26 cellular contexts compared by ENCODE assay signal in genomic region chr5:129245489-129245888, GRCh38.
DNase-seq lines count a peak whose midpoint lies in the region; ATAC-seq and TF ChIP-seq lines count a peak whose summit lies in the region.
"Had no signal": no experiment of that assay in that cellular context is flagged by ENCODE, and none has a peak within 500 bp of the region (broad histone marks: within the 10 kb centered on the region; RNA-seq: fewer than 3 reads in every experiment).

No MANE protein-coding gene starts in this region.

- H3K27me3 ChIP-seq in adipocyte (replicated peaks; ENCODE audit: control insufficient read depth, insufficient read depth, low read length) (no peaks in the 10 kb centered on the region), subcutaneous abdominal adipose tissue (ENCODE audit: control insufficient read depth in 5 of 5, insufficient read depth in 4 of 5, low read length in 5 of 5) (no peaks in the 10 kb centered on the region)
- H3K27me3 ChIP-seq: hepatocyte had no signal

- ATAC-seq in GM19397 (IDR thresholded peaks at IDR 0.05; ENCODE audit: unreplicated experiment) = no peak
- ATAC-seq: K562; naive thymus-derived CD4-positive, alpha-beta T cell; stimulated activated naive CD8-positive, alpha-beta T cell treated with anti-CD3 and anti-CD28 coated beads, Interleukin-15, amount 100 ng/mL, for 72 hours had no signal

- no peaks in the 10 kb centered on the region for H3K9me3 ChIP-seq in adipocyte (ENCODE audit: control insufficient read depth, low read length)
- H3K9me3 ChIP-seq in subcutaneous abdominal adipose tissue (ENCODE audit: control insufficient read depth in 5 of 5, low read length in 5 of 5) = no peaks in the 10 kb centered on the region
- H3K9me3 ChIP-seq: HAP-1 had no signal

- H3K4me1 ChIP-seq in adipocyte (ENCODE audit: control insufficient read depth, insufficient read depth, low read length) (peaks cover 43% of the 10 kb centered on the region), subcutaneous abdominal adipose tissue (ENCODE audit: control insufficient read depth in 5 of 5, insufficient read depth in 5 of 5, low read length in 5 of 5) (peaks cover 0 to 31% (median 10%) of the 10 kb centered on the region in 5 donors)
- H3K4me1 ChIP-seq: HAP-1 had no signal

- peak; percentile 30 for DNase-seq in adipocyte (ENCODE audit: low read depth)
- peak; percentile 11 for DNase-seq in fibroblast of mammary gland (ENCODE audit: low read depth)
- peak; percentile 2 to 94 for DNase-seq in hippocampal formation (lab: John Stamatoyannopoulos, UW)
- no peak for DNase-seq in NCI-H510A treated with DMSO at 0.1 percent for 48 hours (lab: John Stamatoyannopoulos, UW)
- no peak for DNase-seq in DMS 273 treated with DMSO at 0.1 percent for 48 hours (lab: John Stamatoyannopoulos, UW)
- no peak for DNase-seq in HPDE6-E6E7 (ENCODE audit: extremely low spot score)
- DNase-seq: activated B cell treated with CpG ODN at 0.5 μM for 24 hours; activated CD4-positive, alpha-beta memory T cell treated with anti-CD3 and anti-CD28 coated beads for 36 hours; activated naive CD8-positive, alpha-beta T cell treated with anti-CD3 and anti-CD28 coated beads for 36 hours; DMS53; endodermal cell; GF-D8; naive thymus-derived CD4-positive, alpha-beta T cell; NCI-H146; NCI-H526 treated with DMSO at 0.1 percent for 48 hours; occipital lobe; stimulated activated CD4-positive, alpha-beta T cell treated with anti-CD3 and anti-CD28 coated beads, Interleukin-12 subunit alpha, Interleukin-12 subunit beta, amount 100 ng/mL, for 4 hours; stimulated activated naive CD8-positive, alpha-beta T cell treated with anti-CD3 and anti-CD28 coated beads, Interleukin-15, amount 100 ng/mL, for 72 hours had no signal

- H3K36me3 ChIP-seq in adipocyte (ENCODE audit: control insufficient read depth, insufficient read depth, low read length, severe bottlenecking) (no peaks in the 10 kb centered on the region), subcutaneous abdominal adipose tissue (ENCODE audit: control insufficient read depth in 5 of 5, insufficient read depth in 5 of 5, low read length in 5 of 5) (no peaks in the 10 kb centered on the region)
- H3K36me3 ChIP-seq: HAP-1 had no signal

- H3K4me3 ChIP-seq in adipocyte (ENCODE audit: low read length) (peak overlapping the region; percentile 34), fibroblast of mammary gland (ENCODE audit: control insufficient read depth, low read depth, low read length) (no peak overlapping the region), subcutaneous abdominal adipose tissue (ENCODE audit: low read depth in 1 of 5, low read length in 5 of 5) (no peak overlapping the region)
- H3K4me3 ChIP-seq: coronary artery, HAP-1, hepatocyte, K562, lung had no signal

- H3K27ac ChIP-seq in subcutaneous abdominal adipose tissue (ENCODE audit: low read depth, low read length) = peak overlapping the region; percentile 51
- H3K27ac ChIP-seq: hepatocyte, RWPE1 had no signal

- TF ChIP-seq CTCF in fibroblast of mammary gland (conservative IDR thresholded peaks at IDR 0.05; ENCODE audit: control insufficient read depth, insufficient read depth, low read depth, low read length) = no peak

- peak overlapping the region; percentile 72 for H3K9ac ChIP-seq in adipocyte (ENCODE audit: low read length)
- H3K9ac ChIP-seq in subcutaneous abdominal adipose tissue (ENCODE audit: low read length in 5 of 5) = no peak overlapping the region

Comparison
In these comparisons a context has a peak if more than half of its experiments do, and no peak if none do; other contexts are left out.
1. DNase-seq: peak in adipocyte (single experiment), fibroblast of mammary gland (single experiment) and hippocampal formation (2 of 2); none in NCI-H510A treated with DMSO at 0.1 percent for 48 hours (single experiment), DMS 273 treated with DMSO at 0.1 percent for 48 hours (single experiment) and HPDE6-E6E7 (single experiment).